Comparison of ENCODE assay signal across 8 cellular contexts in genomic region chr2:54579682-54580349, GRCh38.
DNase-seq lines count a peak whose midpoint lies in the region; ATAC-seq lines count a peak whose summit lies in the region.

No MANE protein-coding gene starts in this region.

- peaks cover 31% of the 10 kb centered on the region for H3K36me3 ChIP-seq in mesodermal cell (ENCODE audit: control insufficient read depth, insufficient read depth, low read length)

- no peaks in the 10 kb centered on the region for H3K9me3 Mint-ChIP-seq in activated T-helper 1 cell treated with anti-CD3 and anti-CD28 coated beads, Interleukin-12 subunit alpha, Interleukin-12 subunit beta, Interleukin-2, Interleukin-4 antibody, amounts not matched to agents 30 ng/mL and 10 ng/mL and 1 ng/mL, durations not matched to agents 14 hours and 24 hours and 36 hours

- peaks cover 96% of the 10 kb centered on the region for H3K4me1 Mint-ChIP-seq in activated T-helper 1 cell treated with anti-CD3 and anti-CD28 coated beads, Interleukin-12 subunit alpha, Interleukin-12 subunit beta, Interleukin-2, Interleukin-4 antibody, amounts not matched to agents 30 ng/mL and 10 ng/mL and 1 ng/mL, durations not matched to agents 14 hours and 24 hours and 36 hours (ENCODE audit: low read depth)

- H3K27ac ChIP-seq in mesodermal cell (ENCODE audit: low read depth, low read length, severe bottlenecking) (peak overlapping the region; percentile 1), substantia nigra (ENCODE audit: low read depth, low read length, poor library complexity, severe bottlenecking) (no peak overlapping the region)

- peaks cover 16% of the 10 kb centered on the region for H3K36me3 Mint-ChIP-seq in activated T-helper 1 cell treated with anti-CD3 and anti-CD28 coated beads, Interleukin-12 subunit alpha, Interleukin-12 subunit beta, Interleukin-2, Interleukin-4 antibody, amounts not matched to agents 30 ng/mL and 10 ng/mL and 1 ng/mL, durations not matched to agents 14 hours and 24 hours and 36 hours (ENCODE audit: low read depth)

- H3K4me3 ChIP-seq in mesodermal cell (ENCODE audit: extremely low read depth, insufficient read depth, low read length, poor library complexity, severe bottlenecking), result no peak overlapping the region

- H3K27ac Mint-ChIP-seq in activated T-helper 1 cell treated with anti-CD3 and anti-CD28 coated beads, Interleukin-12 subunit alpha, Interleukin-12 subunit beta, Interleukin-2, Interleukin-4 antibody, amounts not matched to agents 30 ng/mL and 10 ng/mL and 1 ng/mL, durations not matched to agents 14 hours and 24 hours and 36 hours, result peak overlapping the region; percentile 96

- intact Hi-C loops in activated T-helper 1 cell treated with anti-CD3 and anti-CD28 coated beads, Interleukin-12 subunit alpha, Interleukin-12 subunit beta, Interleukin-2, Interleukin-4 antibody, amounts not matched to agents 30 ng/mL and 10 ng/mL and 1 ng/mL, durations not matched to agents 14 hours and 24 hours and 36 hours (cut with micrococcal nuclease), result loop anchor here (1.0 to 10.0 kb wide), 4 partner anchors 8 to 1035 kb away; partner anchors contain the start of gene PPP4R3B

- WGBS in mesodermal cell (ENCODE audit: insufficient coverage in 2 of 2), 2 experiments, result 95 to 100% methylated on average over 3 to 4 of the region's 6 CpGs

- ATAC-seq in GM19455 (IDR thresholded peaks at IDR 0.05; ENCODE audit: unreplicated experiment) (peak; percentile 50), HG03460 (IDR thresholded peaks at IDR 0.05; ENCODE audit: unreplicated experiment) (peak; percentile 87)

- no peaks in the 10 kb centered on the region for H3K9me3 ChIP-seq in mesodermal cell (ENCODE audit: control insufficient read depth, low read length)

- H3K4me1 ChIP-seq in mesodermal cell (ENCODE audit: control insufficient read depth, insufficient read depth, low read length, poor library complexity, severe bottlenecking), result peaks cover 40% of the 10 kb centered on the region

- no peaks in the 10 kb centered on the region for H3K27me3 Mint-ChIP-seq in activated T-helper 1 cell treated with anti-CD3 and anti-CD28 coated beads, Interleukin-12 subunit alpha, Interleukin-12 subunit beta, Interleukin-2, Interleukin-4 antibody, amounts not matched to agents 30 ng/mL and 10 ng/mL and 1 ng/mL, durations not matched to agents 14 hours and 24 hours and 36 hours (ENCODE audit: insufficient read depth)

- peak; percentile 48 for DNase-seq in DMS153 treated with DMSO at 0.1 percent for 48 hours (lab: John Stamatoyannopoulos, UW; ENCODE audit: unreplicated experiment)
- DNase-seq in activated T-helper 1 cell treated with anti-CD3 and anti-CD28 coated beads, Interleukin-12 subunit alpha, Interleukin-12 subunit beta, Interleukin-2, Interleukin-4 antibody, amounts not matched to agents 30 ng/mL and 10 ng/mL and 1 ng/mL, durations not matched to agents 14 hours and 24 hours and 36 hours (ENCODE audit: low spot score), result peak; percentile 65
- DNase-seq in epidermal melanocyte (ENCODE audit: insufficient read length, low spot score), result no peak
- no peak for DNase-seq in substantia nigra (lab: John Stamatoyannopoulos, UW)
- no peak for DNase-seq in pons (ENCODE audit: low spot score)

- peak overlapping the region; percentile 83 for H3K4me3 Mint-ChIP-seq in activated T-helper 1 cell treated with anti-CD3 and anti-CD28 coated beads, Interleukin-12 subunit alpha, Interleukin-12 subunit beta, Interleukin-2, Interleukin-4 antibody, amounts not matched to agents 30 ng/mL and 10 ng/mL and 1 ng/mL, durations not matched to agents 14 hours and 24 hours and 36 hours

Comparison
In these comparisons a context has a peak if more than half of its experiments do, and no peak if none do; other contexts are left out.
1. DNase-seq: peak in DMS153 treated with DMSO at 0.1 percent for 48 hours (single experiment) and activated T-helper 1 cell treated with anti-CD3 and anti-CD28 coated beads, Interleukin-12 subunit alpha, Interleukin-12 subunit beta, Interleukin-2, Interleukin-4 antibody, amounts not matched to agents 30 ng/mL and 10 ng/mL and 1 ng/mL, durations not matched to agents 14 hours and 24 hours and 36 hours (single experiment); none in epidermal melanocyte (single experiment), substantia nigra (0 of 49) and pons (single experiment).